ENCODE assay signal across 11 cellular contexts in the genomic region with DNA sequence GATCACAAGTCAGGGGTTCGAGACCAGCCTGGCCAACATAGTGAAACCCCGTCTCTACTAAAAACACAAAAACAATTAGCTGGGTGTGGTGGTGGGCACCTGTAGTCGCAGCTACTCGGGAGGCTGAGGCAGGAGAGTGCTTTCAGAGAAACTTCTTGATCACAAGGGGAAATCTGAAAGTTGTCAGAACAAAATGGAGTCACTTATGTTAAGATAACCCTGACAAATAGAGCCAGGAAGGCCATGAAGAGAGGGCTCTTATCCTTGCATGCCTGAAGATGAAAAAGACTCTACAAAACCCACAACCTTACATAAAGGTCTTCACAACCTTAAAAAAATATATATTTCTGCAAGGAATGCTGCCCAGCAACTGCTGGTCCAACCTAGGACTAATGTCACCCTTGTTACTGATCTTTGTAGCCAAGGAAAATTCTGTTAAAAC. TPM values are rescaled to one million over a fixed set of nuclear protein-coding genes. Genes with fewer than 3 reads are reported as not detected.
DNase-seq lines count a peak whose midpoint lies in the region; ATAC-seq and TF ChIP-seq lines count a peak whose summit lies in the region.
"Had no signal": no experiment of that assay in that cellular context is flagged by ENCODE, and none has a peak within 500 bp of the region (broad histone marks: within the 10 kb centered on the region; RNA-seq: fewer than 3 reads in every experiment).

No MANE protein-coding gene starts in this region.

- POLR2A ChIA-PET in RWPE1 (lab: Yijun Ruan, JAX; ENCODE audit: low non-redundant PET): no interaction called here

- 94% methylated on average over 4 of the region's 4 CpGs for whole genome bisulfite sequencing in sigmoid colon, 2 donors

- H3K9ac ChIP-seq in SU-DHL-6 (ENCODE audit: low read length) (peak overlapping the region; percentile 79), fibroblast of lung (ENCODE audit: insufficient read depth, low read length) (no peak overlapping the region)

- H4K20me1 ChIP-seq in SU-DHL-6 (ENCODE audit: low read depth, low read length) (no peaks in the 10 kb centered on the region), fibroblast of lung (ENCODE audit: control insufficient read depth, extremely low read depth, insufficient read depth, low read length) (no peaks in the 10 kb centered on the region)

- peaks cover 63% of the 10 kb centered on the region for H3K79me2 ChIP-seq in SU-DHL-6 (ENCODE audit: insufficient read depth, low read length)
- peaks cover 6% of the 10 kb centered on the region for H3K79me2 ChIP-seq in fibroblast of lung (ENCODE audit: control insufficient read depth, insufficient read depth, low read length)

- no peaks in the 10 kb centered on the region for H3K27me3 ChIP-seq in SU-DHL-6 (ENCODE audit: low read length)
- no peaks in the 10 kb centered on the region for H3K27me3 ChIP-seq in fibroblast of lung (ENCODE audit: control insufficient read depth, insufficient read depth, low read length)
- no peaks in the 10 kb centered on the region for H3K27me3 ChIP-seq in sigmoid colon

- no peak for ATAC-seq in HG03354 (IDR thresholded peaks at IDR 0.05; ENCODE audit: poor library complexity, severe bottlenecking, unreplicated experiment)

- H3K27ac ChIP-seq in SU-DHL-6 (ENCODE audit: low read depth, low read length): 0 out of 2 replicates have a peak overlapping the region, but pooled peaks have one; percentile 12
- no peak overlapping the region for H3K27ac ChIP-seq in fibroblast of lung (ENCODE audit: insufficient read depth, low read length)
- H3K27ac ChIP-seq in sigmoid colon: peak overlapping the region in 3 of 4 donors; percentile 88 to 90 (median 88)
- H3K27ac ChIP-seq in RWPE1: no peak overlapping the region

- TF ChIP-seq POLR2A in sigmoid colon (IDR thresholded peaks at IDR 0.05): no peak

- DNase-seq in GM12865 (ENCODE audit: low read depth): no peak
- no peak for DNase-seq in fibroblast of lung (ENCODE audit: low read depth in 2 of 2)
- DNase-seq in sigmoid colon: no peak
- no peak for DNase-seq in RWPE1 (ENCODE audit: low spot score)
- no peak for DNase-seq in OCI-M2 (lab: John Stamatoyannopoulos, UW; ENCODE audit: unreplicated experiment)
- no peak for DNase-seq in activated CD8-positive, alpha-beta memory T cell treated with anti-CD3 and anti-CD28 coated beads, Interleukin-2, amount 50 U/mL, for 4 hours
- DNase-seq: dermis blood vessel endothelial cell, NCI-H1436 treated with DMSO at 0.1 percent for 48 hours, T1000 had no signal

- H3K9me2 ChIP-seq in SU-DHL-6 (replicated peaks; ENCODE audit: insufficient read depth, low read length): no peaks in the 10 kb centered on the region

- H3K9me3 ChIP-seq in SU-DHL-6 (ENCODE audit: insufficient read depth, low read length) (no peaks in the 10 kb centered on the region), fibroblast of lung (ENCODE audit: control insufficient read depth, insufficient read depth, low read depth, low read length) (no peaks in the 10 kb centered on the region), sigmoid colon (no peaks in the 10 kb centered on the region)

- H3K36me3 ChIP-seq in SU-DHL-6 (ENCODE audit: low read length) (no peaks in the 10 kb centered on the region), fibroblast of lung (ENCODE audit: control insufficient read depth, insufficient read depth, low read length) (no peaks in the 10 kb centered on the region), sigmoid colon (no peaks in the 10 kb centered on the region)

- TF ChIP-seq CTCF in GM12865 (IDR thresholded peaks at IDR 0.05; ENCODE audit: insufficient read depth, low read depth, low read length, missing control alignments) (no peak), SU-DHL-6 (IDR thresholded peaks at IDR 0.05; ENCODE audit: insufficient read depth, low read length, poor library complexity, severe bottlenecking) (no peak), fibroblast of lung (conservative IDR thresholded peaks at IDR 0.05 in 1 of 2, IDR thresholded peaks at IDR 0.05 in 1 of 2; ENCODE audit: low read depth in 1 of 2, low read length in 2 of 2) (no peak), sigmoid colon (IDR thresholded peaks at IDR 0.05) (no peak), RWPE1 (conservative IDR thresholded peaks at IDR 0.05; ENCODE audit: low read depth) (no peak)

- peaks cover 46% of the 10 kb centered on the region for H3F3A ChIP-seq in SU-DHL-6 (ENCODE audit: insufficient read depth)

- H2AFZ ChIP-seq in SU-DHL-6 (ENCODE audit: low read depth, low read length, severe bottlenecking) (no peak overlapping the region), fibroblast of lung (ENCODE audit: low read length) (no peak overlapping the region)

- peak overlapping the region; percentile 90 for H3K4me2 ChIP-seq in SU-DHL-6 (ENCODE audit: low read depth, low read length, poor library complexity, severe bottlenecking)
- H3K4me2 ChIP-seq in fibroblast of lung (ENCODE audit: extremely low read depth, insufficient read depth, low read length): peak overlapping the region; percentile 69

- H3K4me3 ChIP-seq in GM12865 (ENCODE audit: low read depth, low read length): peak overlapping the region; percentile 84
- peak overlapping the region; percentile 91 for H3K4me3 ChIP-seq in SU-DHL-6 (ENCODE audit: insufficient read depth, low read length, poor library complexity, severe bottlenecking)
- peak overlapping the region; percentile 29 to 96 (median 90) for H3K4me3 ChIP-seq in fibroblast of lung (replicated peaks in 1 of 4; ENCODE audit: control extremely low read depth in 1 of 4, insufficient read depth in 1 of 4, low read depth in 3 of 4, low read length in 4 of 4)
- H3K4me3 ChIP-seq in sigmoid colon: peak overlapping the region in 3 of 4 donors; percentile 57 to 63 (median 61)

- intact Hi-C loops in sigmoid colon (cut with DNase I): no loop called here

- CTCF ChIA-PET in RWPE1 (lab: Yijun Ruan, JAX): no interaction called here

- H3K4me1 ChIP-seq in fibroblast of lung (ENCODE audit: control insufficient read depth, extremely low read depth, insufficient read depth, low read length) (no peaks in the 10 kb centered on the region), sigmoid colon (peaks cover 0 to 24% (median 15%) of the 10 kb centered on the region in 4 donors)

- no peak for TF ChIP-seq EP300 in sigmoid colon (IDR thresholded peaks at IDR 0.05)

RNA-seq across cellular contexts. Expression of gene CARD8, which starts 1.2 kb away (rescaled TPM):
- total RNA-seq in fibroblast of lung (12.1 and 24.1 TPM in 2 replicates), sigmoid colon (10 to 100 TPM; 14.2 to 37.7 (median 24.7) TPM)
- polyA plus RNA-seq in fibroblast of lung (15.1 and 16.4 TPM in 2 replicates), sigmoid colon (10 to 100 TPM in 1 of 3 donors, 1 to 10 TPM in 2; 6.0 to 31.0 (median 8.1) TPM)
- polyA plus RNA-seq in fibroblast of lung (2012): 14.5 and 16.4 TPM in 2 replicates
- polyA minus RNA-seq in fibroblast of lung (ENCODE audit: low replicate concordance): 12.0 and 14.8 TPM in 2 replicates

RNA-seq across cellular contexts. Expression of gene ZNF114, which starts 15.3 kb away (rescaled TPM):
- total RNA-seq in fibroblast of lung: 0.26 TPM in 1 of 2 replicates, not detected in the other
- polyA plus RNA-seq in fibroblast of lung: 0.05 and 0.49 TPM in 2 replicates
- 0.17 TPM in 1 of 2 replicates, not detected in the other for polyA plus RNA-seq in fibroblast of lung (2012)
- polyA minus RNA-seq in fibroblast of lung (ENCODE audit: low replicate concordance): not detected in 2 replicates
- not detected for total RNA-seq in sigmoid colon
- under 1 TPM in 1 of 3 donors, not detected in 2; 0.26 TPM for polyA plus RNA-seq in sigmoid colon

Comparison
In these comparisons a context has a peak if more than half of its experiments do, and no peak if none do; other contexts are left out.
1. H3K27ac ChIP-seq: peak in SU-DHL-6 (single experiment) and sigmoid colon (3 of 4); none in fibroblast of lung (single experiment) and RWPE1 (single experiment).
2. Peak in every context shown above with its lines, with median percentiles within 50 percentile points of each other: H3K4me3 ChIP-seq.